1 cellular context compared by ENCODE assay signal in genomic region chr6:139375239-139376053, GRCh38.
TF ChIP-seq lines count a peak whose summit lies in the region.

No MANE protein-coding gene starts in this region.

TF ChIP-seq in HepG2, 621 proteins besides CTCF, POLR2A, EP300 and RAD21 (continued from another document and continues in another):
- TF ChIP-seq, protein P1, sequence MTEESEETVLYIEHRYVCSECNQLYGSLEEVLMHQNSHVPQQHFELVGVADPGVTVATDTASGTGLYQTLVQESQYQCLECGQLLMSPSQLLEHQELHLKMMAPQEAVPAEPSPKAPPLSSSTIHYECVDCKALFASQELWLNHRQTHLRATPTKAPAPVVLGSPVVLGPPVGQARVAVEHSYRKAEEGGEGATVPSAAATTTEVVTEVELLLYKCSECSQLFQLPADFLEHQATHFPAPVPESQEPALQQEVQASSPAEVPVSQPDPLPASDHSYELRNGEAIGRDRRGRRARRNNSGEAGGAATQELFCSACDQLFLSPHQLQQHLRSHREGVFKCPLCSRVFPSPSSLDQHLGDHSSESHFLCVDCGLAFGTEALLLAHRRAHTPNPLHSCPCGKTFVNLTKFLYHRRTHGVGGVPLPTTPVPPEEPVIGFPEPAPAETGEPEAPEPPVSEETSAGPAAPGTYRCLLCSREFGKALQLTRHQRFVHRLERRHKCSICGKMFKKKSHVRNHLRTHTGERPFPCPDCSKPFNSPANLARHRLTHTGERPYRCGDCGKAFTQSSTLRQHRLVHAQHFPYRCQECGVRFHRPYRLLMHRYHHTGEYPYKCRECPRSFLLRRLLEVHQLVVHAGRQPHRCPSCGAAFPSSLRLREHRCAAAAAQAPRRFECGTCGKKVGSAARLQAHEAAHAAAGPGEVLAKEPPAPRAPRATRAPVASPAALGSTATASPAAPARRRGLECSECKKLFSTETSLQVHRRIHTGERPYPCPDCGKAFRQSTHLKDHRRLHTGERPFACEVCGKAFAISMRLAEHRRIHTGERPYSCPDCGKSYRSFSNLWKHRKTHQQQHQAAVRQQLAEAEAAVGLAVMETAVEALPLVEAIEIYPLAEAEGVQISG (CRISPR knock-in tag; IDR thresholded peaks at IDR 0.05) = peak; percentile 78; the same call in 1 of the 2 replicates
- TF ChIP-seq FOXA1 (IDR thresholded peaks at IDR 0.05) (no peak), FOXA1 (CRISPR knock-in tag; IDR thresholded peaks at IDR 0.05) (peak; percentile 95), RBFOX2 (IDR thresholded peaks at IDR 0.05; ENCODE audit: low read depth, low read length) (0 out of 2 replicates have a peak, but pooled peaks have one; percentile 38), CHCHD3 (CRISPR knock-in tag; IDR thresholded peaks at IDR 0.05) (no peak), DRAP1 (CRISPR knock-in tag; IDR thresholded peaks at IDR 0.05) (peak; percentile 87), ZNF20 (CRISPR knock-in tag; IDR thresholded peaks at IDR 0.05) (no peak), ZNF720 (CRISPR knock-in tag; IDR thresholded peaks at IDR 0.05) (no peak), KDM5A (IDR thresholded peaks at IDR 0.05; ENCODE audit: borderline replicate concordance, low read length) (no peak; the same call in 1 of the 2 replicates), SOX6 (IDR thresholded peaks at IDR 0.05) (no peak), SOX6 (CRISPR knock-in tag; IDR thresholded peaks at IDR 0.05) (peak; percentile 85), AGO1 (IDR thresholded peaks at IDR 0.05; ENCODE audit: low read depth, low read length, poor library complexity, severe bottlenecking) (no peak), SNAI1 (CRISPR knock-in tag; IDR thresholded peaks at IDR 0.05; ENCODE audit: borderline replicate concordance) (no peak), NAIF1 (CRISPR knock-in tag; IDR thresholded peaks at IDR 0.05; ENCODE audit: borderline replicate concordance) (peak; percentile 94), ZBTB1 (CRISPR knock-in tag; IDR thresholded peaks at IDR 0.05; ENCODE audit: borderline replicate concordance) (peak; percentile 66; the same call in 1 of the 2 replicates), ZEB1 (IDR thresholded peaks at IDR 0.05; ENCODE audit: insufficient replicate concordance, low read depth) (peak; percentile 42), ISX (CRISPR knock-in tag; conservative IDR thresholded peaks at IDR 0.05) (no peak), ZFP1 (CRISPR knock-in tag; IDR thresholded peaks at IDR 0.05) (0 out of 2 replicates have a peak, but pooled peaks have one; percentile 52), ASH2L (IDR thresholded peaks at IDR 0.05; ENCODE audit: insufficient read length, low read depth, low read length) (peak; percentile 68), KDM3A (CRISPR knock-in tag; IDR thresholded peaks at IDR 0.05; ENCODE audit: low read depth) (peak; percentile 92), ZNF674 (CRISPR knock-in tag; IDR thresholded peaks at IDR 0.05; ENCODE audit: low read depth) (peak; percentile 43; the same call in 1 of the 2 replicates), ATF7 (IDR thresholded peaks at IDR 0.05) (no peak), ATF7 (CRISPR knock-in tag; IDR thresholded peaks at IDR 0.05) (0 out of 2 replicates have a peak, but pooled peaks have one; percentile 35), ZNF580 (CRISPR knock-in tag; IDR thresholded peaks at IDR 0.05; ENCODE audit: borderline replicate concordance, low read depth) (peak; percentile 93), NCOA1 (CRISPR knock-in tag; IDR thresholded peaks at IDR 0.05) (peak; percentile 79), NCOA2 (CRISPR knock-in tag; IDR thresholded peaks at IDR 0.05) (peak; percentile 79), ZNF136 (CRISPR knock-in tag; IDR thresholded peaks at IDR 0.05; ENCODE audit: low read depth) (0 out of 2 replicates have a peak, but pooled peaks have one; percentile 71), HNF1A (IDR thresholded peaks at IDR 0.05; ENCODE audit: low read depth) (peak; percentile 45; the same call in 1 of the 2 replicates), HNF1A (CRISPR knock-in tag; IDR thresholded peaks at IDR 0.05; ENCODE audit: borderline replicate concordance) (peak; percentile 76; the same call in 1 of the 2 replicates), DPF2 (CRISPR knock-in tag; IDR thresholded peaks at IDR 0.05; ENCODE audit: borderline replicate concordance, low read depth) (peak; percentile 62), SSRP1 (CRISPR knock-in tag; IDR thresholded peaks at IDR 0.05) (peak; percentile 49; the same call in 1 of the 2 replicates), ATF6 (CRISPR knock-in tag; conservative IDR thresholded peaks at IDR 0.05) (peak; percentile 79), BRCA1 (CRISPR knock-in tag; IDR thresholded peaks at IDR 0.05) (no peak), TBX2 (CRISPR knock-in tag; IDR thresholded peaks at IDR 0.05; ENCODE audit: borderline replicate concordance) (peak; percentile 92), ZNF292 (CRISPR knock-in tag; IDR thresholded peaks at IDR 0.05; ENCODE audit: borderline replicate concordance, low read depth) (peak; percentile 95; the same call in 1 of the 2 replicates), ONECUT2 (CRISPR knock-in tag; IDR thresholded peaks at IDR 0.05) (peak; percentile 30; the same call in 1 of the 2 replicates), ZBTB7A (CRISPR knock-in tag; IDR thresholded peaks at IDR 0.05) (peak; percentile 37), E2F5 (CRISPR knock-in tag; conservative IDR thresholded peaks at IDR 0.05) (peak; percentile 66), SP5 (CRISPR knock-in tag; IDR thresholded peaks at IDR 0.05; ENCODE audit: borderline replicate concordance, low read depth) (peak; percentile 49), KLF16 (CRISPR knock-in tag; IDR thresholded peaks at IDR 0.05) (peak in 1 of 2 experiments; percentile 96; a peak in 2 of 4 replicates), GATAD2A (CRISPR knock-in tag; IDR thresholded peaks at IDR 0.05) (peak; percentile 81), NR2F6 (IDR thresholded peaks at IDR 0.05) (0 out of 2 replicates have a peak, but pooled peaks have one; percentile 5), NR2F6 (CRISPR knock-in tag; IDR thresholded peaks at IDR 0.05) (peak; percentile 71), ELF3 (CRISPR knock-in tag; IDR thresholded peaks at IDR 0.05) (peak; percentile 79), ZNF557 (CRISPR knock-in tag; IDR thresholded peaks at IDR 0.05) (no peak), RXRA (CRISPR knock-in tag; IDR thresholded peaks at IDR 0.05) (peak; percentile 80), PCBP1 (IDR thresholded peaks at IDR 0.05; ENCODE audit: borderline replicate concordance, low read depth, low read length) (peak; percentile 56; the same call in 1 of the 2 replicates), TBL1XR1 (IDR thresholded peaks at IDR 0.05; ENCODE audit: borderline replicate concordance, low read length, partially characterized antibody) (peak; percentile 38)
- TF ChIP-seq, protein P2, sequence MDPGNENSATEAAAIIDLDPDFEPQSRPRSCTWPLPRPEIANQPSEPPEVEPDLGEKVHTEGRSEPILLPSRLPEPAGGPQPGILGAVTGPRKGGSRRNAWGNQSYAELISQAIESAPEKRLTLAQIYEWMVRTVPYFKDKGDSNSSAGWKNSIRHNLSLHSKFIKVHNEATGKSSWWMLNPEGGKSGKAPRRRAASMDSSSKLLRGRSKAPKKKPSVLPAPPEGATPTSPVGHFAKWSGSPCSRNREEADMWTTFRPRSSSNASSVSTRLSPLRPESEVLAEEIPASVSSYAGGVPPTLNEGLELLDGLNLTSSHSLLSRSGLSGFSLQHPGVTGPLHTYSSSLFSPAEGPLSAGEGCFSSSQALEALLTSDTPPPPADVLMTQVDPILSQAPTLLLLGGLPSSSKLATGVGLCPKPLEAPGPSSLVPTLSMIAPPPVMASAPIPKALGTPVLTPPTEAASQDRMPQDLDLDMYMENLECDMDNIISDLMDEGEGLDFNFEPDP (CRISPR knock-in tag; conservative IDR thresholded peaks at IDR 0.05) = 0 out of 2 replicates have a peak, but pooled peaks have one; percentile 95
- TF ChIP-seq, protein P3, sequence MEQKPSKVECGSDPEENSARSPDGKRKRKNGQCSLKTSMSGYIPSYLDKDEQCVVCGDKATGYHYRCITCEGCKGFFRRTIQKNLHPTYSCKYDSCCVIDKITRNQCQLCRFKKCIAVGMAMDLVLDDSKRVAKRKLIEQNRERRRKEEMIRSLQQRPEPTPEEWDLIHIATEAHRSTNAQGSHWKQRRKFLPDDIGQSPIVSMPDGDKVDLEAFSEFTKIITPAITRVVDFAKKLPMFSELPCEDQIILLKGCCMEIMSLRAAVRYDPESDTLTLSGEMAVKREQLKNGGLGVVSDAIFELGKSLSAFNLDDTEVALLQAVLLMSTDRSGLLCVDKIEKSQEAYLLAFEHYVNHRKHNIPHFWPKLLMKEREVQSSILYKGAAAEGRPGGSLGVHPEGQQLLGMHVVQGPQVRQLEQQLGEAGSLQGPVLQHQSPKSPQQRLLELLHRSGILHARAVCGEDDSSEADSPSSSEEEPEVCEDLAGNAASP (CRISPR knock-in tag; IDR thresholded peaks at IDR 0.05; ENCODE audit: borderline replicate concordance) = peak; percentile 67
- TF ChIP-seq, protein P4, sequence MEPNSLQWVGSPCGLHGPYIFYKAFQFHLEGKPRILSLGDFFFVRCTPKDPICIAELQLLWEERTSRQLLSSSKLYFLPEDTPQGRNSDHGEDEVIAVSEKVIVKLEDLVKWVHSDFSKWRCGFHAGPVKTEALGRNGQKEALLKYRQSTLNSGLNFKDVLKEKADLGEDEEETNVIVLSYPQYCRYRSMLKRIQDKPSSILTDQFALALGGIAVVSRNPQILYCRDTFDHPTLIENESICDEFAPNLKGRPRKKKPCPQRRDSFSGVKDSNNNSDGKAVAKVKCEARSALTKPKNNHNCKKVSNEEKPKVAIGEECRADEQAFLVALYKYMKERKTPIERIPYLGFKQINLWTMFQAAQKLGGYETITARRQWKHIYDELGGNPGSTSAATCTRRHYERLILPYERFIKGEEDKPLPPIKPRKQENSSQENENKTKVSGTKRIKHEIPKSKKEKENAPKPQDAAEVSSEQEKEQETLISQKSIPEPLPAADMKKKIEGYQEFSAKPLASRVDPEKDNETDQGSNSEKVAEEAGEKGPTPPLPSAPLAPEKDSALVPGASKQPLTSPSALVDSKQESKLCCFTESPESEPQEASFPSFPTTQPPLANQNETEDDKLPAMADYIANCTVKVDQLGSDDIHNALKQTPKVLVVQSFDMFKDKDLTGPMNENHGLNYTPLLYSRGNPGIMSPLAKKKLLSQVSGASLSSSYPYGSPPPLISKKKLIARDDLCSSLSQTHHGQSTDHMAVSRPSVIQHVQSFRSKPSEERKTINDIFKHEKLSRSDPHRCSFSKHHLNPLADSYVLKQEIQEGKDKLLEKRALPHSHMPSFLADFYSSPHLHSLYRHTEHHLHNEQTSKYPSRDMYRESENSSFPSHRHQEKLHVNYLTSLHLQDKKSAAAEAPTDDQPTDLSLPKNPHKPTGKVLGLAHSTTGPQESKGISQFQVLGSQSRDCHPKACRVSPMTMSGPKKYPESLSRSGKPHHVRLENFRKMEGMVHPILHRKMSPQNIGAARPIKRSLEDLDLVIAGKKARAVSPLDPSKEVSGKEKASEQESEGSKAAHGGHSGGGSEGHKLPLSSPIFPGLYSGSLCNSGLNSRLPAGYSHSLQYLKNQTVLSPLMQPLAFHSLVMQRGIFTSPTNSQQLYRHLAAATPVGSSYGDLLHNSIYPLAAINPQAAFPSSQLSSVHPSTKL (CRISPR knock-in tag; IDR thresholded peaks at IDR 0.05) = peak; percentile 92
